1 cellular context compared by ENCODE assay signal in genomic region chr16:67659675-67660563, GRCh38.
A peak's percentile ranks its signal among the peaks of the same experiment; 100 is the strongest.
TF ChIP-seq lines count a peak whose summit lies in the region.

Gene ACD (minus strand): TSS chr16:67660260. CDS start chr16:67660220, 40 bp downstream.

TF ChIP-seq in HepG2, 621 proteins besides CTCF, POLR2A, EP300 and RAD21 (continued from another document and continues in another):
- no peak for TF ChIP-seq ATRX (CRISPR knock-in tag; IDR thresholded peaks at IDR 0.05; ENCODE audit: borderline replicate concordance)
- TF ChIP-seq HNF1A (IDR thresholded peaks at IDR 0.05; ENCODE audit: low read depth) = no peak
- TF ChIP-seq HNF1A (CRISPR knock-in tag; IDR thresholded peaks at IDR 0.05; ENCODE audit: borderline replicate concordance) = peak; percentile 59
- TF ChIP-seq FOXA1 (IDR thresholded peaks at IDR 0.05) = no peak
- TF ChIP-seq FOXA1 (CRISPR knock-in tag; IDR thresholded peaks at IDR 0.05) = 0 out of 2 replicates have a peak, but pooled peaks have one; percentile 11
- peak; percentile 73; the same call in 1 of the 2 replicates for TF ChIP-seq ESRRA (CRISPR knock-in tag; IDR thresholded peaks at IDR 0.05; ENCODE audit: low read depth)
- peak; percentile 76; the same call in 1 of the 2 replicates for TF ChIP-seq THRA (CRISPR knock-in tag; IDR thresholded peaks at IDR 0.05; ENCODE audit: borderline replicate concordance)
- TF ChIP-seq ZBTB43 (CRISPR knock-in tag; conservative IDR thresholded peaks at IDR 0.05) = no peak; the same call in 1 of the 2 replicates
- TF ChIP-seq ZNF275 (CRISPR knock-in tag; IDR thresholded peaks at IDR 0.05; ENCODE audit: borderline replicate concordance) = peak; percentile 12; the same call in 1 of the 2 replicates
- peak; percentile 91 for TF ChIP-seq ZNF543 (CRISPR knock-in tag; IDR thresholded peaks at IDR 0.05)
- peak; percentile 87 for TF ChIP-seq SRY (CRISPR knock-in tag; IDR thresholded peaks at IDR 0.05)
- TF ChIP-seq ZNF549 (CRISPR knock-in tag; IDR thresholded peaks at IDR 0.05) = no peak
- TF ChIP-seq BRF2 (CRISPR knock-in tag; IDR thresholded peaks at IDR 0.05) = 0 out of 2 replicates have a peak, but pooled peaks have one; percentile 73
- peak; percentile 89 for TF ChIP-seq TFDP2 (CRISPR knock-in tag; IDR thresholded peaks at IDR 0.05)
- no peak for TF ChIP-seq SUZ12 (IDR thresholded peaks at IDR 0.05; ENCODE audit: low read depth, low read length)
- TF ChIP-seq NONO (IDR thresholded peaks at IDR 0.05) = no peak
- TF ChIP-seq NONO (CRISPR knock-in tag; conservative IDR thresholded peaks at IDR 0.05) = 0 out of 2 replicates have a peak, but pooled peaks have one; percentile 13
- TF ChIP-seq JDP2 (CRISPR knock-in tag; IDR thresholded peaks at IDR 0.05; ENCODE audit: borderline replicate concordance) = no peak
- TF ChIP-seq GABPB1 (CRISPR knock-in tag; IDR thresholded peaks at IDR 0.05) = peak; percentile 86
- TF ChIP-seq ZNF264 (CRISPR knock-in tag; IDR thresholded peaks at IDR 0.05) = peak; percentile 10; the same call in 1 of the 2 replicates
- TF ChIP-seq ZNF503 (CRISPR knock-in tag; IDR thresholded peaks at IDR 0.05) = no peak; the same call in 1 of the 2 replicates
- no peak for TF ChIP-seq PAX8 (CRISPR knock-in tag; IDR thresholded peaks at IDR 0.05; ENCODE audit: borderline replicate concordance)
- TF ChIP-seq BCL3 (CRISPR knock-in tag; IDR thresholded peaks at IDR 0.05) = peak; percentile 90; the same call in 1 of the 2 replicates
- no peak for TF ChIP-seq RFX1 (IDR thresholded peaks at IDR 0.05)
- no peak for TF ChIP-seq RFX3 (CRISPR knock-in tag; IDR thresholded peaks at IDR 0.05)
- no peak for TF ChIP-seq ZNF670 (CRISPR knock-in tag; IDR thresholded peaks at IDR 0.05; ENCODE audit: borderline replicate concordance)
- TF ChIP-seq ZFP62 (CRISPR knock-in tag; IDR thresholded peaks at IDR 0.05) = no peak; the same call in 1 of the 2 replicates
- TF ChIP-seq CC2D1A (CRISPR knock-in tag; IDR thresholded peaks at IDR 0.05) = no peak
- TF ChIP-seq ZKSCAN5 (CRISPR knock-in tag; IDR thresholded peaks at IDR 0.05) = no peak
- TF ChIP-seq ZNF3 (CRISPR knock-in tag; IDR thresholded peaks at IDR 0.05) = no peak
- TF ChIP-seq RXRA (CRISPR knock-in tag; IDR thresholded peaks at IDR 0.05) = peak; percentile 72
- peak; percentile 62 for TF ChIP-seq HNRNPK (IDR thresholded peaks at IDR 0.05; ENCODE audit: low read depth, low read length, poor library complexity, severe bottlenecking)
- TF ChIP-seq ZNF674 (CRISPR knock-in tag; IDR thresholded peaks at IDR 0.05; ENCODE audit: low read depth) = no peak; the same call in 1 of the 2 replicates
- TF ChIP-seq BATF2 (CRISPR knock-in tag; IDR thresholded peaks at IDR 0.05) = no peak; the same call in 1 of the 2 replicates
- peak; percentile 73 for TF ChIP-seq NR2C2 (CRISPR knock-in tag; IDR thresholded peaks at IDR 0.05; ENCODE audit: borderline replicate concordance)
- TF ChIP-seq TERF1 (CRISPR knock-in tag; IDR thresholded peaks at IDR 0.05) = no peak; the same call in 1 of the 2 replicates
- TF ChIP-seq ZNF331 (CRISPR knock-in tag; IDR thresholded peaks at IDR 0.05) = no peak; the same call in 1 of the 2 replicates
- no peak for TF ChIP-seq BRCA1 (CRISPR knock-in tag; IDR thresholded peaks at IDR 0.05)
- TF ChIP-seq MYNN (CRISPR knock-in tag; IDR thresholded peaks at IDR 0.05; ENCODE audit: low read depth) = no peak; the same call in 1 of the 2 replicates
- no peak for TF ChIP-seq ZNF180 (CRISPR knock-in tag; IDR thresholded peaks at IDR 0.05; ENCODE audit: borderline replicate concordance, low read depth)
- no peak for TF ChIP-seq ZNF460 (CRISPR knock-in tag; IDR thresholded peaks at IDR 0.05; ENCODE audit: borderline replicate concordance)
- TF ChIP-seq ATM (IDR thresholded peaks at IDR 0.05; ENCODE audit: borderline replicate concordance) = no peak
- TF ChIP-seq ZNF513 (CRISPR knock-in tag; conservative IDR thresholded peaks at IDR 0.05) = no peak
- peak; percentile 49 for TF ChIP-seq AGO2 (optimal IDR thresholded peaks at IDR 0.05; ENCODE audit: low read depth, low read length)
- TF ChIP-seq ZBTB8A (CRISPR knock-in tag; IDR thresholded peaks at IDR 0.05; ENCODE audit: borderline replicate concordance, low read depth) = 0 out of 2 replicates have a peak, but pooled peaks have one; percentile 64
- no peak for TF ChIP-seq CREM (IDR thresholded peaks at IDR 0.05)
- TF ChIP-seq CREM (CRISPR knock-in tag; IDR thresholded peaks at IDR 0.05) = no peak
